Comparison of ENCODE assay signal across 26 cellular contexts in the genomic region with DNA sequence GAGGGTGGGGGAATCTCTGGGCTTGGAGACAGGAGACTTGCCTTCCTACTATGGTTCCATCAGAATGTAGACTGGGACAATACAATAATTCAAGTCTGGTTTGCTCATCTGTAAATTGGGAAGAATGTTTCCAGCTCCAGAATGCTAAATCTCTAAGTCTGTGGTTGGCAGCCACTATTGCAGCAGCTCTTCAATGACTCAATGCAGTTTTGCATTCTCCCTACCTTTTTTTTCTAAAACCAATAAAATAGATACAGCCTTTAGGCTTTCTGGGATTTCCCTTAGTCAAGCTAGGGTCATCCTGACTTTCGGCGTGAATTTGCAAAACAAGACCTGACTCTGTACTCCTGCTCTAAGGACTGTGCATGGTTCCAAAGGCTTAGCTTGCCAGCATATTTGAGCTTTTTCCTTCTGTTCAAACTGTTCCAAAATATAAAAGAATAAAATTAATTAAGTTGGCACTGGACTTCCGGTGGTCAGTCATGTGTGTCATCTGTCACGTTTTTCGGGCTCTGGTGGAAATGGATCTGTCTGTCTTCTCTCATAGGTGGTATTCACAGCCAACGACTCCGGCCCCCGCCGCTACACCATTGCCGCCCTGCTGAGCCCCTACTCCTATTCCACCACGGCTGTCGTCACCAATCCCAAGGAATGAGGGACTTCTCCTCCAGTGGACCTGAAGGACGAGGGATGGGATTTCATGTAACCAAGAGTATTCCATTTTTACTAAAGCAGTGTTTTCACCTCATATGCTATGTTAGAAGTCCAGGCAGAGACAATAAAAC. TPM values are rescaled to one million over a fixed set of nuclear protein-coding genes. Genes with fewer than 3 reads are reported as not detected.
"Had no signal": no experiment of that assay in that cellular context is flagged by ENCODE, and none has a peak within 500 bp of the region (broad histone marks: within the 10 kb centered on the region; RNA-seq: fewer than 3 reads in every experiment).

No MANE protein-coding gene starts in this region.

- H3K4me1 ChIP-seq: gastrocnemius medialis, parathyroid adenoma, prostate gland, sigmoid colon, suprapubic skin, tibial artery, upper lobe of left lung, uterus had no signal

- H3K9me3 ChIP-seq: gastrocnemius medialis, prostate gland, sigmoid colon, suprapubic skin, tibial artery, upper lobe of left lung, uterus had no signal

- H3K9ac ChIP-seq: parathyroid adenoma had no signal

- ATAC-seq: gastrocnemius medialis; left colon; left ventricle myocardium superior; natural killer cell treated with Interleukin-12 subunit alpha and Interleukin-12 subunit beta and Interleukin-15 and Interleukin-18, amount 100 ng/mL, for 72 hours; stimulated activated effector memory CD8-positive, alpha-beta T cell treated with anti-CD3 and anti-CD28 coated beads, Interleukin-12 subunit alpha, Interleukin-12 subunit beta, amount 100 ng/mL, for 72 hours; stimulated activated naive CD8-positive, alpha-beta T cell treated with anti-CD3 and anti-CD28 coated beads, Interleukin-15, Interleukin-2, amounts not matched to agents 100 U/mL and 50 U/mL, for 24 hours had no signal

- H3K79me2 ChIP-seq: parathyroid adenoma had no signal

- H3K36me3 ChIP-seq: gastrocnemius medialis, prostate gland, sigmoid colon, suprapubic skin, tibial artery, upper lobe of left lung, uterus had no signal

- H3K4me3 ChIP-seq: dorsolateral prefrontal cortex, gastrocnemius medialis, lung, prostate gland, sigmoid colon, suprapubic skin, tibial artery, upper lobe of left lung, uterus had no signal

- H3K27ac ChIP-seq: dorsolateral prefrontal cortex, gastrocnemius medialis, parathyroid adenoma, prostate gland, sigmoid colon, suprapubic skin, tibial artery, upper lobe of left lung, uterus had no signal

- DNase-seq: cortex of kidney; dorsolateral prefrontal cortex; effector CD8-positive, alpha-beta T cell; gastrocnemius medialis; glutamatergic neuron; left colon; left ventricle myocardium superior; mesenchymal stem cell; midbrain; occipital lobe; sigmoid colon; small intestine; stimulated activated CD4-positive, alpha-beta T cell treated with anti-CD3 and anti-CD28 coated beads, Interleukin-4, amount 100 ng/mL, for 1 hour; stimulated activated CD8-positive, alpha-beta memory T cell treated with anti-CD3 and anti-CD28 coated beads, Interleukin-4, amount 100 ng/mL, for 48 hours; stimulated activated naive CD8-positive, alpha-beta T cell treated with anti-CD3 and anti-CD28 coated beads, Interleukin-15, Interleukin-2, amounts not matched to agents 100 U/mL and 50 U/mL, for 24 hours; tibial artery; uterus had no signal

- H3K27me3 ChIP-seq: gastrocnemius medialis, sigmoid colon, suprapubic skin, tibial artery, upper lobe of left lung, uterus had no signal

- H2AFZ ChIP-seq: parathyroid adenoma had no signal

RNA-seq across cellular contexts. Expression of a gene that starts 6.5 kb away (rescaled TPM):
- total RNA-seq: fibroblast of lung; left ventricle myocardium superior; natural killer cell treated with Interleukin-12 subunit alpha and Interleukin-12 subunit beta and Interleukin-15 and Interleukin-18, amount 100 ng/mL, for 72 hours; suprapubic skin; uterus had no signal
- polyA plus RNA-seq: fibroblast of lung, keratinocyte had no signal
